Comparison of ENCODE assay signal across 27 cellular contexts in the genomic region with DNA sequence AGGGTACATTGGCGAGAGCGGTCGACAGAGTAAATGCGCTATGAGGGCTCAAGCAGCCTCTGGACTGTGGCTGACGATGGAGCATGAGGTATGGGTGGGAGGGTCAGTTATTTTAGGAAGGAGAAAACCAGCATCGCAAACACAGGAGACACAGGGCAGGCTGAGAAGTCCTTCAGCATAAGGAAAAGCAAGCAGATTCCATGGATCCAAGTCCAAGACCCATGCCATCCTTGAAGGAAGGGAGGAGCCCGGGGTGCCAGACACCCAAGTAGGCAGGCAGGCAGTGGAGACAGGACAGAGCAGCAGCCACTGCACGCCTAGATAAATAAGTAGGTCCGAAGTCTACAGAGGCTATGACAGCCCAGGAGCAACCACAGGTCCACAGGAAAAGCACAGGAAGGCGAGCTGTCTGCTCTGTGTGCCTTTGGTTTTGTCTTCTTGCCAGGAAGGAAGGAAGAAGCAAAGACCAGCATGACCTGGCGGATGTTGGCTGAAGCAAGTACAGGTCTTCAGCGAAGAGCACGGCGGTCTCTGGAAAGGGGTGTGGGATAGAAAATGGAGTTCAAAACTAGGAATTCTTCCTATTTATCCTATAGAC.
DNase-seq lines count a peak whose midpoint lies in the region; ATAC-seq lines count a peak whose summit lies in the region.
"Had no signal": no experiment of that assay in that cellular context is flagged by ENCODE, and none has a peak within 500 bp of the region (broad histone marks: within the 10 kb centered on the region; RNA-seq: fewer than 3 reads in every experiment).

No MANE protein-coding gene starts in this region.

- no peaks in the 10 kb centered on the region for H3K36me3 Mint-ChIP-seq in activated CD8-positive, alpha-beta T cell treated with anti-CD3 and anti-CD28 coated beads, Interleukin-2, amount 10 ng/mL, durations not matched to agents 7 days and 5 days (ENCODE audit: low read depth)

- CTCF ChIA-PET in activated CD8-positive, alpha-beta T cell treated with anti-CD3 and anti-CD28 coated beads, Interleukin-2, amount 10 ng/mL, durations not matched to agents 7 days and 5 days (lab: Charles Lee) = interaction anchor here (1.4 kb wide), 1 partner anchor 10 kb away, joined by 4 read pairs; no protein-coding TSS in a partner anchor

- H3K4me1 ChIP-seq in neuronal stem cell (ENCODE audit: control insufficient read depth in 2 of 2, insufficient read depth in 1 of 2, low read depth in 1 of 2, low read length in 2 of 2) = peaks cover 1 to 17% of the 10 kb centered on the region in 2 donors

- no peaks in the 10 kb centered on the region for H3K9me3 Mint-ChIP-seq in activated CD8-positive, alpha-beta T cell treated with anti-CD3 and anti-CD28 coated beads, Interleukin-2, amount 10 ng/mL, durations not matched to agents 7 days and 5 days (ENCODE audit: insufficient read depth)

- no peak overlapping the region for H3K9ac ChIP-seq in neuronal stem cell (ENCODE audit: low read depth, low read length, poor library complexity)

- H3K4me2 ChIP-seq in neuronal stem cell (ENCODE audit: insufficient read depth, low read length, poor library complexity, severe bottlenecking) = no peak overlapping the region

- no peak overlapping the region for H3K23ac ChIP-seq in neuronal stem cell (ENCODE audit: low read depth, low read length, poor library complexity)

- H4K8ac ChIP-seq in neuronal stem cell (ENCODE audit: low read depth, low read length) = no peak overlapping the region

- no peak overlapping the region for H4K91ac ChIP-seq in neuronal stem cell (ENCODE audit: low read depth, low read length, poor library complexity)

- peak overlapping the region; percentile 68 for H3K18ac ChIP-seq in neuronal stem cell (ENCODE audit: low read length)

- H3K36me3 ChIP-seq in neuronal stem cell (replicated peaks in 1 of 2; ENCODE audit: control insufficient read depth in 2 of 2, insufficient read depth in 2 of 2, low read length in 2 of 2) = no peaks in the 10 kb centered on the region

- H2AFZ ChIP-seq in neuronal stem cell (ENCODE audit: low read length) = no peak overlapping the region

- H2BK15ac ChIP-seq in neuronal stem cell (ENCODE audit: low read length) = no peak overlapping the region

- in situ Hi-C loops in ACHN (cut with HindIII; ENCODE audit: low pct_ligation_motif_present, low pct_unique_long_range_greater_than_20kb, low sequenced_read_pairs) = no loop called here

- no peak overlapping the region for H3K4me3 Mint-ChIP-seq in activated CD8-positive, alpha-beta T cell treated with anti-CD3 and anti-CD28 coated beads, Interleukin-2, amount 10 ng/mL, durations not matched to agents 7 days and 5 days
- H3K4me3 Mint-ChIP-seq: T-helper 17 cell had no signal

- no peaks in the 10 kb centered on the region for H3K79me1 ChIP-seq in neuronal stem cell (ENCODE audit: low read depth, low read length)

- ATAC-seq in left colon = peak; percentile 84
- ATAC-seq in activated CD8-positive, alpha-beta T cell treated with anti-CD3 and anti-CD28 coated beads, Interleukin-2, amount 10 ng/mL, durations not matched to agents 7 days and 5 days = no peak
- ATAC-seq: Right ventricle myocardium inferior, SK-N-SH treated with all-trans-retinoic acid at 6 μM for 48 hours, T-helper 17 cell had no signal

- no peak overlapping the region for H3K27ac ChIP-seq in neuronal stem cell (replicated peaks; ENCODE audit: low read length)
- H3K27ac ChIP-seq: epithelial cell of prostate, skin epidermis had no signal

- no peaks in the 10 kb centered on the region for H3K27me3 ChIP-seq in neuronal stem cell (ENCODE audit: control insufficient read depth in 3 of 3, insufficient read depth in 3 of 3, low read depth in 1 of 3, low read length in 3 of 3)

- H2BK120ac ChIP-seq in neuronal stem cell (ENCODE audit: low read depth, low read length) = no peak overlapping the region

- H3K27ac Mint-ChIP-seq in activated CD8-positive, alpha-beta T cell treated with anti-CD3 and anti-CD28 coated beads, Interleukin-2, amount 10 ng/mL, durations not matched to agents 7 days and 5 days = no peak overlapping the region
- H3K27ac Mint-ChIP-seq: T-helper 17 cell had no signal

- DNase-seq in GDM1 (lab: John Stamatoyannopoulos, UW) (peak; percentile 41), UCSD-AML1 (lab: John Stamatoyannopoulos, UW; ENCODE audit: unreplicated experiment) (peak; percentile 58), left colon (peak; percentile 66 to 83), neuronal stem cell (ENCODE audit: low spot score) (no peak), NCI-H1694 treated with DMSO at 0.1 percent for 48 hours (lab: John Stamatoyannopoulos, UW) (no peak), ACHN (no peak)
- no peak for DNase-seq in activated CD8-positive, alpha-beta memory T cell treated with anti-CD3 and anti-CD28 coated beads, Interleukin-2, amount 50 U/mL, for 4 hours
- no peak for DNase-seq in activated CD8-positive, alpha-beta T cell treated with anti-CD3 and anti-CD28 coated beads, Interleukin-2, amount 10 ng/mL, durations not matched to agents 7 days and 5 days
- DNase-seq: activated CD4-positive, alpha-beta T cell treated with anti-CD3 and anti-CD28 coated beads for 1 hour; activated gamma-delta T cell; central memory CD4-positive, alpha-beta T cell; COR-L47; DMS79; GF-D8; HCEC 1CT; mammary epithelial cell; MV-4-11; NCI-H146; NCI-H446; nucleus accumbens; stimulated activated CD4-positive, alpha-beta T cell treated with anti-CD3 and anti-CD28 coated beads, Interleukin-2, amount 100 ng/mL, for 24 hours; substantia nigra; T-helper 17 cell had no signal

- no CpG with 5 or more reads among the region's 14 CpGs for WGBS in neuronal stem cell (ENCODE audit: extremely low coverage in 2 of 2, insufficient read length in 2 of 2, insufficient replicate concordance in 1 of 2), 2 donors

- intact Hi-C loops in left colon (cut with DNase I, micrococcal nuclease) = no loop called here

- H2BK12ac ChIP-seq in neuronal stem cell (ENCODE audit: low read length) = no peak overlapping the region

- H3K14ac ChIP-seq in neuronal stem cell (ENCODE audit: low read length) = no peak overlapping the region

- no peak overlapping the region for H2AK5ac ChIP-seq in neuronal stem cell (ENCODE audit: low read depth, low read length)

- no peaks in the 10 kb centered on the region for H3K9me3 ChIP-seq in neuronal stem cell (replicated peaks in 1 of 2; ENCODE audit: control insufficient read depth in 2 of 2, insufficient read depth in 1 of 2, low read depth in 1 of 2, low read length in 2 of 2)

- peaks cover 7% of the 10 kb centered on the region for H3K4me1 Mint-ChIP-seq in activated CD8-positive, alpha-beta T cell treated with anti-CD3 and anti-CD28 coated beads, Interleukin-2, amount 10 ng/mL, durations not matched to agents 7 days and 5 days (ENCODE audit: low read depth)

- no peak overlapping the region for H3K4me3 ChIP-seq in neuronal stem cell (ENCODE audit: low read length in 2 of 2)
- H3K4me3 ChIP-seq: skin epidermis had no signal

- POLR2A ChIA-PET in activated CD8-positive, alpha-beta T cell treated with anti-CD3 and anti-CD28 coated beads, Interleukin-2, amount 10 ng/mL, durations not matched to agents 7 days and 5 days (lab: Charles Lee) = no interaction called here

- H3K4ac ChIP-seq in neuronal stem cell (ENCODE audit: low read length) = no peak overlapping the region

- H3K27me3 Mint-ChIP-seq in activated CD8-positive, alpha-beta T cell treated with anti-CD3 and anti-CD28 coated beads, Interleukin-2, amount 10 ng/mL, durations not matched to agents 7 days and 5 days (ENCODE audit: low read depth) = peaks cover 5% of the 10 kb centered on the region

- peak overlapping the region; percentile 0 for H2BK5ac ChIP-seq in neuronal stem cell (ENCODE audit: low read length)

Comparison
In these comparisons a context has a peak if more than half of its experiments do, and no peak if none do; other contexts are left out.
1. DNase-seq: peak in GDM1 (single experiment), UCSD-AML1 (single experiment) and left colon (2 of 2); none in neuronal stem cell (single experiment), activated CD8-positive, alpha-beta memory T cell treated with anti-CD3 and anti-CD28 coated beads, Interleukin-2, amount 50 U/mL, for 4 hours (single experiment), NCI-H1694 treated with DMSO at 0.1 percent for 48 hours (single experiment), ACHN (single experiment) and activated CD8-positive, alpha-beta T cell treated with anti-CD3 and anti-CD28 coated beads, Interleukin-2, amount 10 ng/mL, durations not matched to agents 7 days and 5 days (single experiment).